8 cellular contexts compared by ENCODE assay signal in genomic region chr7:104945599-104945956, GRCh38.
DNase-seq lines count a peak whose midpoint lies in the region; ATAC-seq and FAIRE-seq lines count a peak whose summit lies in the region.

No MANE protein-coding gene starts in this region.

- H3K4me3 Mint-ChIP-seq in T-helper 2 cell treated with Interferon-gamma antibody and Interleukin-4, amounts not matched to agents 5 μg/mL and 100 μg/mL, for 36 hours = peak overlapping the region; percentile 91
- peak overlapping the region; percentile 77 for H3K4me3 Mint-ChIP-seq in activated naive CD8-positive, alpha-beta T cell treated with anti-CD3 and anti-CD28 coated beads for 36 hours

- H3K27ac ChIP-seq in layer of hippocampus (ENCODE audit: low read depth, low read length) (peak overlapping the region; percentile 49), stomach smooth muscle (ENCODE audit: low read length) (peak overlapping the region; percentile 90)

- H3K36me3 Mint-ChIP-seq in T-helper 2 cell treated with Interferon-gamma antibody and Interleukin-4, amounts not matched to agents 5 μg/mL and 100 μg/mL, for 36 hours (ENCODE audit: low read depth) = peaks cover 12% of the 10 kb centered on the region
- peaks cover 15% of the 10 kb centered on the region for H3K36me3 Mint-ChIP-seq in activated naive CD8-positive, alpha-beta T cell treated with anti-CD3 and anti-CD28 coated beads for 36 hours

- H3K36me3 ChIP-seq in stomach smooth muscle (ENCODE audit: control insufficient read depth in 2 of 2, insufficient read depth in 2 of 2, low read length in 2 of 2) = no peaks in the 10 kb centered on the region

- H3K4me3 ChIP-seq in stomach smooth muscle (ENCODE audit: low read length in 2 of 2) = peak overlapping the region in 1 of 2 donors; percentile 47

- H3K27ac Mint-ChIP-seq in T-helper 2 cell treated with Interferon-gamma antibody and Interleukin-4, amounts not matched to agents 5 μg/mL and 100 μg/mL, for 36 hours = peak overlapping the region; percentile 100
- H3K27ac Mint-ChIP-seq in activated naive CD8-positive, alpha-beta T cell treated with anti-CD3 and anti-CD28 coated beads for 36 hours = peak overlapping the region; percentile 99

- no peak for FAIRE-seq in RCC 7860 (lab: Jason Lieb, UNC)

- H3K27me3 Mint-ChIP-seq in T-helper 2 cell treated with Interferon-gamma antibody and Interleukin-4, amounts not matched to agents 5 μg/mL and 100 μg/mL, for 36 hours (ENCODE audit: low read depth) = no peaks in the 10 kb centered on the region
- no peaks in the 10 kb centered on the region for H3K27me3 Mint-ChIP-seq in activated naive CD8-positive, alpha-beta T cell treated with anti-CD3 and anti-CD28 coated beads for 36 hours

- H3K4me1 ChIP-seq in stomach smooth muscle (ENCODE audit: control insufficient read depth, insufficient read depth, low read length) = peaks cover 29% of the 10 kb centered on the region

- no peaks in the 10 kb centered on the region for H3K27me3 ChIP-seq in layer of hippocampus (ENCODE audit: control insufficient read depth, insufficient read depth, low read length)
- H3K27me3 ChIP-seq in stomach smooth muscle (ENCODE audit: control insufficient read depth in 1 of 2, insufficient read depth in 2 of 2, low read length in 2 of 2) = no peaks in the 10 kb centered on the region

- DNase-seq in T-helper 2 cell treated with Interferon-gamma antibody and Interleukin-4, amounts not matched to agents 5 μg/mL and 100 μg/mL, for 36 hours (ENCODE audit: low spot score) = no peak
- DNase-seq in T-helper 2 cell = no peak
- no peak for DNase-seq in activated naive CD8-positive, alpha-beta T cell treated with anti-CD3 and anti-CD28 coated beads for 36 hours
- DNase-seq in RCC 7860 (ENCODE audit: low spot score) = no peak
- DNase-seq in medulla oblongata (ENCODE audit: extremely low spot score) = no peak

- H3K4me1 Mint-ChIP-seq in T-helper 2 cell treated with Interferon-gamma antibody and Interleukin-4, amounts not matched to agents 5 μg/mL and 100 μg/mL, for 36 hours (ENCODE audit: low read depth) = peaks cover 60% of the 10 kb centered on the region
- peaks cover 52% of the 10 kb centered on the region for H3K4me1 Mint-ChIP-seq in activated naive CD8-positive, alpha-beta T cell treated with anti-CD3 and anti-CD28 coated beads for 36 hours

- no peaks in the 10 kb centered on the region for H3K9me3 ChIP-seq in stomach smooth muscle (ENCODE audit: control insufficient read depth in 2 of 2, low read length in 2 of 2)

- H3K9me3 Mint-ChIP-seq in T-helper 2 cell treated with Interferon-gamma antibody and Interleukin-4, amounts not matched to agents 5 μg/mL and 100 μg/mL, for 36 hours = peaks cover 2% of the 10 kb centered on the region
- H3K9me3 Mint-ChIP-seq in activated naive CD8-positive, alpha-beta T cell treated with anti-CD3 and anti-CD28 coated beads for 36 hours = peaks cover 3% of the 10 kb centered on the region

- peak overlapping the region; percentile 14 to 83 for H3K9ac ChIP-seq in stomach smooth muscle (ENCODE audit: low read length in 2 of 2)

- no peak for ATAC-seq in HG03045 (IDR thresholded peaks at IDR 0.05; ENCODE audit: unreplicated experiment)
